1 cellular context compared by ENCODE assay signal in the genomic region with DNA sequence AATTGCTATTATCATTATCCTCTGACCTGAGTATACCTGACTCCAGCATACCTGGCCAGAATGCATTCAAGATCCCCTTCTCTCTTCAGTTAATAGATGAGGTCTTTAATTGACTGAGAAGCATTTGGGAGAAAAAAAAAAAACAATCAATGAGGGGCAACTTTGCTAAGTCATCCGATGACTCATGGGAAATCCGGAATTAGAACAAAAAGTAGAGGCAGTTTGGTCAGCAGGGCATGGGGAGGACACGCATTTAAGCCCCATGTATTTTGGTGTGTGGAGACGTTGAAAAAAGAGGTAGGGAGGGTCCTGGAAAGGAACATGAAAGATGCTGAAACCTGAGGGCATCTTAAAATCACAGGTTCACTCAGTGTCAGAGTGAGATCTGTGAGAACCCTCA.
TF ChIP-seq lines count a peak whose summit lies in the region.

No MANE protein-coding gene starts in this region.

TF ChIP-seq in K562, 482 proteins besides CTCF, POLR2A, EP300 and RAD21 (continued from another document and continues in another):
- TF ChIP-seq, protein P1, sequence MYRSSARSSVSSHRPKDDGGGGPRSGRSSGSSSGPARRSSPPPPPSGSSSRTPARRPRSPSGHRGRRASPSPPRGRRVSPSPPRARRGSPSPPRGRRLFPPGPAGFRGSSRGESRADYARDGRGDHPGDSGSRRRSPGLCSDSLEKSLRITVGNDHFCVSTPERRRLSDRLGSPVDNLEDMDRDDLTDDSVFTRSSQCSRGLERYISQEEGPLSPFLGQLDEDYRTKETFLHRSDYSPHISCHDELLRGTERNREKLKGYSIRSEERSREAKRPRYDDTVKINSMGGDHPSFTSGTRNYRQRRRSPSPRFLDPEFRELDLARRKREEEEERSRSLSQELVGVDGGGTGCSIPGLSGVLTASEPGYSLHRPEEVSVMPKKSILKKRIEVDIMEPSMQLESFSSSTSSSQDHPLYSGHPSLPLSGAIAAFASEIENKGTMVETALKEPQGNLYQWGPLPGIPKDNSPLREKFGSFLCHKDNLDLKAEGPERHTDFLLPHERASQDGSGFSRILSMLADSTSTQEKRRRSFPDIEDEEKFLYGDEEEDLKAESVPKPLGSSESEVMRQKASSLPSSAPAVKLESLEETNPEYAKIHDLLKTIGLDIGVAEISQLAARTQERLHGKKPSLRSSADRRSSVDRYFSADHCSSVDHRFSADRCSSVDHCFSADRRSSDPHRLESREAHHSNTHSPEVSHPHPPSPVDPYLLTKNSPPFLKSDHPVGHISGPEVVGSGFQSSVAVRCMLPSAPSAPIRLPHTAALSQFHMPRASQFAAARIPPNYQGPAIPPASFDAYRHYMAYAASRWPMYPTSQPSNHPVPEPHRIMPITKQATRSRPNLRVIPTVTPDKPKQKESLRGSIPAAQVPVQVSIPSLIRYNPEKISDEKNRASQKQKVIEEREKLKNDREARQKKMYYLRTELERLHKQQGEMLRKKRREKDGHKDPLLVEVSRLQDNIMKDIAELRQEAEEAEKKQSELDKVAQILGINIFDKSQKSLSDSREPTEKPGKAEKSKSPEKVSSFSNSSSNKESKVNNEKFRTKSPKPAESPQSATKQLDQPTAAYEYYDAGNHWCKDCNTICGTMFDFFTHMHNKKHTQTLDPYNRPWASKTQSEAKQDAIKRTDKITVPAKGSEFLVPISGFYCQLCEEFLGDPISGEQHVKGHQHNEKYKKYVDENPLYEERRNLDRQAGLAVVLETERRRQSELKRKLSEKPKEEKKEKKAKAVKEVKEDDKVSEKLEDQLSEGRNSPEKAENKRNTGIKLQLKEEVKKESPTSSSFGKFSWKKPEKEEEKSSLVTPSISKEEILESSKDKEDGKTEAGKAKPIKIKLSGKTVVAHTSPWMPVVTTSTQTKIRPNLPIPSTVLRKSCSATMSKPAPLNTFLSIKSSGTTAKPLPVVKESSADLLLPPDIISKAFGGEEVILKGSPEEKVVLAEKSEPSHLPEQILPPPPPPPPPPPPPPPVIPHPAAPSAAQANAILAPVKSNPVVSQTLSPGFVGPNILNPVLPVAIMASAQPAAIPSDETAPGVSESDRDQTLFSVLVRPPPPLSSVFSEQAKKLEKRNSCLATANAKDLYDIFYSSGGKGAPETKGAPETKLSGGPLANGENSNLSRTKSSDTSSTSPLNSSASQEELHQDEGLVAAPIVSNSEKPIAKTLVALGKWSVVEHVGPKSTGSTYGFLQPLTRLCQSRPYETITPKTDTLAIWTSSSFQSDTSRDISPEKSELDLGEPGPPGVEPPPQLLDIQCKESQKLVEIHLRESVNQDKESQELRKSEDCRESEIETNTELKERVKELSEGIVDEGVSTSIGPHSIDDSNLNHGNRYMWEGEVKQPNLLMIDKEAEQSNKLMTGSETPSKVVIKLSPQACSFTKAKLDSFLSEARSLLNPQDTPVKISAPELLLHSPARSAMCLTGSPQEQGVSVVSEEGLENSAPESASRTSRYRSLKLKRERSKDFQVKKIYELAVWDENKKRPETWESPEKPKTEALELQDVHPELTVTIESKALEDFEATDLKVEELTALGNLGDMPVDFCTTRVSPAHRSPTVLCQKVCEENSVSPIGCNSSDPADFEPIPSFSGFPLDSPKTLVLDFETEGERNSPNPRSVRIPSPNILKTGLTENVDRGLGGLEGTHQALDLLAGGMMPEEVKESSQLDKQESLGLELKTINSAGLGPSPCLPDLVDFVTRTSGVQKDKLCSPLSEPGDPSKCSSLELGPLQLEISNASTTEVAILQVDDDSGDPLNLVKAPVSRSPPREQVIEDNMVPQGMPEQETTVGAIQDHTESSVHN (IDR thresholded peaks at IDR 0.05; ENCODE audit: borderline replicate concordance in 1 of 2, low read depth in 1 of 2) = no peak
- TF ChIP-seq MEF2A (IDR thresholded peaks at IDR 0.05; ENCODE audit: control insufficient read depth, low read depth, low read length) = no peak
- TF ChIP-seq DPF2 (IDR thresholded peaks at IDR 0.05) = 0 out of 2 replicates have a peak, but pooled peaks have one; percentile 20
- TF ChIP-seq, protein P2, sequence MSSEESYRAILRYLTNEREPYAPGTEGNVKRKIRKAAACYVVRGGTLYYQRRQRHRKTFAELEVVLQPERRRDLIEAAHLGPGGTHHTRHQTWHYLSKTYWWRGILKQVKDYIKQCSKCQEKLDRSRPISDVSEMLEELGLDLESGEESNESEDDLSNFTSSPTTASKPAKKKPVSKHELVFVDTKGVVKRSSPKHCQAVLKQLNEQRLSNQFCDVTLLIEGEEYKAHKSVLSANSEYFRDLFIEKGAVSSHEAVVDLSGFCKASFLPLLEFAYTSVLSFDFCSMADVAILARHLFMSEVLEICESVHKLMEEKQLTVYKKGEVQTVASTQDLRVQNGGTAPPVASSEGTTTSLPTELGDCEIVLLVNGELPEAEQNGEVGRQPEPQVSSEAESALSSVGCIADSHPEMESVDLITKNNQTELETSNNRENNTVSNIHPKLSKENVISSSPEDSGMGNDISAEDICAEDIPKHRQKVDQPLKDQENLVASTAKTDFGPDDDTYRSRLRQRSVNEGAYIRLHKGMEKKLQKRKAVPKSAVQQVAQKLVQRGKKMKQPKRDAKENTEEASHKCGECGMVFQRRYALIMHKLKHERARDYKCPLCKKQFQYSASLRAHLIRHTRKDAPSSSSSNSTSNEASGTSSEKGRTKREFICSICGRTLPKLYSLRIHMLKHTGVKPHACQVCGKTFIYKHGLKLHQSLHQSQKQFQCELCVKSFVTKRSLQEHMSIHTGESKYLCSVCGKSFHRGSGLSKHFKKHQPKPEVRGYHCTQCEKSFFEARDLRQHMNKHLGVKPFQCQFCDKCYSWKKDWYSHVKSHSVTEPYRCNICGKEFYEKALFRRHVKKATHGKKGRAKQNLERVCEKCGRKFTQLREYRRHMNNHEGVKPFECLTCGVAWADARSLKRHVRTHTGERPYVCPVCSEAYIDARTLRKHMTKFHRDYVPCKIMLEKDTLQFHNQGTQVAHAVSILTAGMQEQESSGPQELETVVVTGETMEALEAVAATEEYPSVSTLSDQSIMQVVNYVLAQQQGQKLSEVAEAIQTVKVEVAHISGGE (CRISPR knock-in tag; IDR thresholded peaks at IDR 0.05) = no peak
- TF ChIP-seq RBBP5 (IDR thresholded peaks at IDR 0.05; ENCODE audit: borderline replicate concordance, insufficient read depth, low read length, poor library complexity, severe bottlenecking) = no peak
- TF ChIP-seq SP2 (IDR thresholded peaks at IDR 0.05; ENCODE audit: extremely low read depth, low read depth, low read length, poor library complexity, severe bottlenecking) = no peak
- TF ChIP-seq MCM7 (IDR thresholded peaks at IDR 0.05) = no peak
- no peak for TF ChIP-seq GTF2F1 (IDR thresholded peaks at IDR 0.05; ENCODE audit: low read depth, low read length)
- no peak for TF ChIP-seq ZZZ3 (IDR thresholded peaks at IDR 0.05)
- no peak for TF ChIP-seq GABPA (tag; conservative IDR thresholded peaks at IDR 0.05; ENCODE audit: low read depth)
- no peak for TF ChIP-seq CREM (IDR thresholded peaks at IDR 0.05; ENCODE audit: low read depth)
- no peak for TF ChIP-seq ZNF197 (CRISPR knock-in tag; IDR thresholded peaks at IDR 0.05; ENCODE audit: low read depth)
- no peak for TF ChIP-seq PPARD (CRISPR knock-in tag; IDR thresholded peaks at IDR 0.05)
- TF ChIP-seq NFE2 (IDR thresholded peaks at IDR 0.05; ENCODE audit: low read depth) = peak; percentile 74
- TF ChIP-seq MIER1 (IDR thresholded peaks at IDR 0.05; ENCODE audit: low read depth) = no peak
- no peak for TF ChIP-seq EZH2 (IDR thresholded peaks at IDR 0.05; ENCODE audit: borderline replicate concordance, low read depth, low read length)
- TF ChIP-seq ETV6 (IDR thresholded peaks at IDR 0.05; ENCODE audit: borderline replicate concordance in 1 of 2, low read depth in 2 of 2, low read length in 1 of 2) = no peak
- TF ChIP-seq ETV6 (CRISPR knock-in tag; IDR thresholded peaks at IDR 0.05; ENCODE audit: borderline replicate concordance) = no peak
- TF ChIP-seq NCOR1 (IDR thresholded peaks at IDR 0.05) = no peak
- TF ChIP-seq, protein P3, sequence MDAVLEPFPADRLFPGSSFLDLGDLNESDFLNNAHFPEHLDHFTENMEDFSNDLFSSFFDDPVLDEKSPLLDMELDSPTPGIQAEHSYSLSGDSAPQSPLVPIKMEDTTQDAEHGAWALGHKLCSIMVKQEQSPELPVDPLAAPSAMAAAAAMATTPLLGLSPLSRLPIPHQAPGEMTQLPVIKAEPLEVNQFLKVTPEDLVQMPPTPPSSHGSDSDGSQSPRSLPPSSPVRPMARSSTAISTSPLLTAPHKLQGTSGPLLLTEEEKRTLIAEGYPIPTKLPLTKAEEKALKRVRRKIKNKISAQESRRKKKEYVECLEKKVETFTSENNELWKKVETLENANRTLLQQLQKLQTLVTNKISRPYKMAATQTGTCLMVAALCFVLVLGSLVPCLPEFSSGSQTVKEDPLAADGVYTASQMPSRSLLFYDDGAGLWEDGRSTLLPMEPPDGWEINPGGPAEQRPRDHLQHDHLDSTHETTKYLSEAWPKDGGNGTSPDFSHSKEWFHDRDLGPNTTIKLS (IDR thresholded peaks at IDR 0.05; ENCODE audit: borderline replicate concordance, low read depth) = no peak
- peak; percentile 14 for TF ChIP-seq ZFP36 (IDR thresholded peaks at IDR 0.05; ENCODE audit: low read depth, low read length, partially characterized antibody)
- no peak for TF ChIP-seq MED1 (CRISPR knock-in tag; IDR thresholded peaks at IDR 0.05; ENCODE audit: borderline replicate concordance)
- no peak for TF ChIP-seq JUNB (CRISPR knock-in tag; conservative IDR thresholded peaks at IDR 0.05)
- TF ChIP-seq, protein P4, sequence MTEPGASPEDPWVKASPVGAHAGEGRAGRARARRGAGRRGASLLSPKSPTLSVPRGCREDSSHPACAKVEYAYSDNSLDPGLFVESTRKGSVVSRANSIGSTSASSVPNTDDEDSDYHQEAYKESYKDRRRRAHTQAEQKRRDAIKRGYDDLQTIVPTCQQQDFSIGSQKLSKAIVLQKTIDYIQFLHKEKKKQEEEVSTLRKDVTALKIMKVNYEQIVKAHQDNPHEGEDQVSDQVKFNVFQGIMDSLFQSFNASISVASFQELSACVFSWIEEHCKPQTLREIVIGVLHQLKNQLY (CRISPR knock-in tag; conservative IDR thresholded peaks at IDR 0.05) = no peak
- no peak for TF ChIP-seq CBX2 (IDR thresholded peaks at IDR 0.05; ENCODE audit: insufficient read depth, low read length, poor library complexity, severe bottlenecking)
- TF ChIP-seq ZNF384 (IDR thresholded peaks at IDR 0.05; ENCODE audit: low read depth, low read length) = 0 out of 2 replicates have a peak, but pooled peaks have one; percentile 29
- TF ChIP-seq C11orf30 (IDR thresholded peaks at IDR 0.05; ENCODE audit: low read depth) = peak; percentile 73
- TF ChIP-seq, protein P5, sequence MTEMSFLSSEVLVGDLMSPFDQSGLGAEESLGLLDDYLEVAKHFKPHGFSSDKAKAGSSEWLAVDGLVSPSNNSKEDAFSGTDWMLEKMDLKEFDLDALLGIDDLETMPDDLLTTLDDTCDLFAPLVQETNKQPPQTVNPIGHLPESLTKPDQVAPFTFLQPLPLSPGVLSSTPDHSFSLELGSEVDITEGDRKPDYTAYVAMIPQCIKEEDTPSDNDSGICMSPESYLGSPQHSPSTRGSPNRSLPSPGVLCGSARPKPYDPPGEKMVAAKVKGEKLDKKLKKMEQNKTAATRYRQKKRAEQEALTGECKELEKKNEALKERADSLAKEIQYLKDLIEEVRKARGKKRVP (CRISPR knock-in tag; IDR thresholded peaks at IDR 0.05) = no peak
- TF ChIP-seq ZC3H8 (IDR thresholded peaks at IDR 0.05) = no peak
- no peak for TF ChIP-seq ZNF274 (IDR thresholded peaks at IDR 0.05; ENCODE audit: borderline replicate concordance, low read depth, low read length)
- TF ChIP-seq POLR2AphosphoS5 (IDR thresholded peaks at IDR 0.05; ENCODE audit: control insufficient read depth, insufficient read depth, low read depth, low read length) = no peak
- TF ChIP-seq ZNF263 (CRISPR knock-in tag; IDR thresholded peaks at IDR 0.05; ENCODE audit: borderline replicate concordance) = no peak
- no peak for TF ChIP-seq NONO (IDR thresholded peaks at IDR 0.05; ENCODE audit: low read depth in 2 of 2, low read length in 1 of 2)
- TF ChIP-seq ZNF316 (IDR thresholded peaks at IDR 0.05) = peak; percentile 92
- TF ChIP-seq CEBPB (tag; IDR thresholded peaks at IDR 0.05) = no peak
- TF ChIP-seq, protein P6, sequence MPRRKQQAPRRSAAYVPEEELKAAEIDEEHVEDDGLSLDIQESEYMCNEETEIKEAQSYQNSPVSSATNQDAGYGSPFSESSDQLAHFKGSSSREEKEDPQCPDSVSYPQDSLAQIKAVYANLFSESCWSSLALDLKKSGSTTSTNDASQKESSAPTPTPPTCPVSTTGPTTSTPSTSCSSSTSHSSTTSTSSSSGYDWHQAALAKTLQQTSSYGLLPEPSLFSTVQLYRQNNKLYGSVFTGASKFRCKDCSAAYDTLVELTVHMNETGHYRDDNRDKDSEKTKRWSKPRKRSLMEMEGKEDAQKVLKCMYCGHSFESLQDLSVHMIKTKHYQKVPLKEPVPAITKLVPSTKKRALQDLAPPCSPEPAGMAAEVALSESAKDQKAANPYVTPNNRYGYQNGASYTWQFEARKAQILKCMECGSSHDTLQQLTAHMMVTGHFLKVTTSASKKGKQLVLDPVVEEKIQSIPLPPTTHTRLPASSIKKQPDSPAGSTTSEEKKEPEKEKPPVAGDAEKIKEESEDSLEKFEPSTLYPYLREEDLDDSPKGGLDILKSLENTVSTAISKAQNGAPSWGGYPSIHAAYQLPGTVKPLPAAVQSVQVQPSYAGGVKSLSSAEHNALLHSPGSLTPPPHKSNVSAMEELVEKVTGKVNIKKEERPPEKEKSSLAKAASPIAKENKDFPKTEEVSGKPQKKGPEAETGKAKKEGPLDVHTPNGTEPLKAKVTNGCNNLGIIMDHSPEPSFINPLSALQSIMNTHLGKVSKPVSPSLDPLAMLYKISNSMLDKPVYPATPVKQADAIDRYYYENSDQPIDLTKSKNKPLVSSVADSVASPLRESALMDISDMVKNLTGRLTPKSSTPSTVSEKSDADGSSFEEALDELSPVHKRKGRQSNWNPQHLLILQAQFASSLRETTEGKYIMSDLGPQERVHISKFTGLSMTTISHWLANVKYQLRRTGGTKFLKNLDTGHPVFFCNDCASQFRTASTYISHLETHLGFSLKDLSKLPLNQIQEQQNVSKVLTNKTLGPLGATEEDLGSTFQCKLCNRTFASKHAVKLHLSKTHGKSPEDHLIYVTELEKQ (CRISPR knock-in tag; IDR thresholded peaks at IDR 0.05) = no peak
- no peak for TF ChIP-seq ZNF431 (CRISPR knock-in tag; IDR thresholded peaks at IDR 0.05)
- TF ChIP-seq SRSF3 (IDR thresholded peaks at IDR 0.05; ENCODE audit: insufficient read depth, low read length) = no peak
- TF ChIP-seq, protein P7, sequence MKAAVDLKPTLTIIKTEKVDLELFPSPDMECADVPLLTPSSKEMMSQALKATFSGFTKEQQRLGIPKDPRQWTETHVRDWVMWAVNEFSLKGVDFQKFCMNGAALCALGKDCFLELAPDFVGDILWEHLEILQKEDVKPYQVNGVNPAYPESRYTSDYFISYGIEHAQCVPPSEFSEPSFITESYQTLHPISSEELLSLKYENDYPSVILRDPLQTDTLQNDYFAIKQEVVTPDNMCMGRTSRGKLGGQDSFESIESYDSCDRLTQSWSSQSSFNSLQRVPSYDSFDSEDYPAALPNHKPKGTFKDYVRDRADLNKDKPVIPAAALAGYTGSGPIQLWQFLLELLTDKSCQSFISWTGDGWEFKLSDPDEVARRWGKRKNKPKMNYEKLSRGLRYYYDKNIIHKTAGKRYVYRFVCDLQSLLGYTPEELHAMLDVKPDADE (conservative IDR thresholded peaks at IDR 0.05; ENCODE audit: control insufficient read depth, low read depth, low read length) = no peak
- TF ChIP-seq TBL1XR1 (IDR thresholded peaks at IDR 0.05; ENCODE audit: low read length in 2 of 2) = no peak
- TF ChIP-seq MAFG (tag; conservative IDR thresholded peaks at IDR 0.05) = peak; percentile 67
- TF ChIP-seq HDAC3 (IDR thresholded peaks at IDR 0.05; ENCODE audit: borderline replicate concordance, partially characterized antibody) = no peak
- TF ChIP-seq CHD1 (IDR thresholded peaks at IDR 0.05; ENCODE audit: low read length) = no peak
- TF ChIP-seq ZNF764 (CRISPR knock-in tag; IDR thresholded peaks at IDR 0.05; ENCODE audit: low read depth) = no peak
